ENCODE assay signal across 8 cellular contexts in the genomic region with DNA sequence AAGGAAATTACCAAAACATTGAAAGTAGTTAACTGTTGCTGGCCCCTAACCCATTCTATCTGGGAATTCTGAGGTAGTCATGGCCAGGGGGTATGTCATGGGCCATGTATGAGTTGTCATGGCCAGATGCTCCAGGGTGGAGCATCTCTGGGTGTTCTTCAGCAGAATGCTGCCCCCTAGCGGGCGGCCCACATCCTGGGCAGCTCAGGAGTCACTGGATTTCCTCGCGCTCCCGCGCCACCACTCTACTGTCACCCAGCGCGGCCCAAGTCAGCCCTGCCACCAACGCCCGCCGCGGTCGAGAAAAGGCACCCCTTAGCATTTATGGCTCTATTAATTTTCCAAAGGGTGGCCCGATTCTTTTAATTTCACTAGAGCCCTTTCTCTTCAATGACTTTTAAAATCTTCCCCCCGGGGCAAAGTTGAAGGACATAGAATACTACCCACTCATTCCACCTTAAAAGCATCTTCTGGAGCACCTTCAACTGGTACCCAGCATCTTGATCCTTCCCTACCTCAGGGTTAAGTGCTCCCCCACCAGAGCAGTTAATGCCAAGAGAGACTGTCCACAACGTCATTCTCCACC. TPM values are rescaled to one million over a fixed set of nuclear protein-coding genes. Genes with fewer than 3 reads are reported as not detected.
A peak's percentile ranks its signal among the peaks of the same experiment; 100 is the strongest.
DNase-seq lines count a peak whose midpoint lies in the region; ATAC-seq and TF ChIP-seq lines count a peak whose summit lies in the region.

No MANE protein-coding gene starts in this region.

- intact Hi-C loops in CD4-positive, alpha-beta memory T cell (cut with micrococcal nuclease), result no loop called here
- intact Hi-C loops in adrenal gland (cut with DNase I), result loop anchor here (5.0 kb wide), 1 partner anchor 237 kb away; no protein-coding TSS in a partner anchor

- TF ChIP-seq POLR2A in adrenal gland (IDR thresholded peaks at IDR 0.05), result no peak

- 50 to 64% (median 62%) methylated on average over 16 of the region's 16 CpGs for WGBS in adrenal gland, 4 donors

- H3K4me1 ChIP-seq in CD4-positive, alpha-beta memory T cell (ENCODE audit: insufficient read depth, low read length), result peaks cover 12% of the 10 kb centered on the region
- peaks cover 4% of the 10 kb centered on the region in 2 donors for H3K4me1 ChIP-seq in adrenal gland (replicated peaks in 1 of 2)

- TF ChIP-seq CTCF in adrenal gland (IDR thresholded peaks at IDR 0.05), result peak in 5 of 6 experiments; percentile 51 to 75 (median 70)

- H3K9me3 Mint-ChIP-seq in CD4-positive, alpha-beta memory T cell, result no peaks in the 10 kb centered on the region
- no peaks in the 10 kb centered on the region for H3K9me3 Mint-ChIP-seq in stimulated activated memory B cell treated with anti-CD40 and anti-IgM and Interleukin-4, amounts not matched to agents 10 μg/mL and 1 μg/mL and 100 μg/mL, for 72 hours

- ATAC-seq in GM19455 (IDR thresholded peaks at IDR 0.05; ENCODE audit: unreplicated experiment) (peak; percentile 79), HG03442 (IDR thresholded peaks at IDR 0.05; ENCODE audit: unreplicated experiment) (peak; percentile 88)
- ATAC-seq in stimulated activated memory B cell treated with anti-CD40 and anti-IgM and Interleukin-4, amounts not matched to agents 10 μg/mL and 1 μg/mL and 100 μg/mL, for 72 hours, result peak; percentile 82

- H3K36me3 Mint-ChIP-seq in CD4-positive, alpha-beta memory T cell, result no peaks in the 10 kb centered on the region
- H3K36me3 Mint-ChIP-seq in stimulated activated memory B cell treated with anti-CD40 and anti-IgM and Interleukin-4, amounts not matched to agents 10 μg/mL and 1 μg/mL and 100 μg/mL, for 72 hours, result no peaks in the 10 kb centered on the region

- DNase-seq in CD4-positive, alpha-beta memory T cell, result peak; percentile 29 to 66 (median 65)
- DNase-seq in SHP77 (lab: John Stamatoyannopoulos, UW) (peak; percentile 22 to 77), adrenal gland (peak; percentile 58 to 83 (median 77)), iris pigment epithelial cell (ENCODE audit: low read depth) (peak; percentile 54), NCI-H187 treated with DMSO at 0.1 percent for 48 hours (lab: John Stamatoyannopoulos, UW) (no peak)

- H3K27ac Mint-ChIP-seq in CD4-positive, alpha-beta memory T cell, result peak overlapping the region in 2 of 7 donors; percentile 50 to 65
- no peak overlapping the region for H3K27ac Mint-ChIP-seq in stimulated activated memory B cell treated with anti-CD40 and anti-IgM and Interleukin-4, amounts not matched to agents 10 μg/mL and 1 μg/mL and 100 μg/mL, for 72 hours

- H3K36me3 ChIP-seq in CD4-positive, alpha-beta memory T cell (ENCODE audit: insufficient read depth, low read length), result no peaks in the 10 kb centered on the region
- H3K36me3 ChIP-seq in adrenal gland (replicated peaks in 1 of 2), result no peaks in the 10 kb centered on the region

- peaks cover 4 to 22% (median 10%) of the 10 kb centered on the region in 4 donors for H3K4me1 Mint-ChIP-seq in CD4-positive, alpha-beta memory T cell
- H3K4me1 Mint-ChIP-seq in stimulated activated memory B cell treated with anti-CD40 and anti-IgM and Interleukin-4, amounts not matched to agents 10 μg/mL and 1 μg/mL and 100 μg/mL, for 72 hours, result peaks cover 8% of the 10 kb centered on the region

- peaks cover 0 to 2% of the 10 kb centered on the region in 2 donors for H3K27me3 Mint-ChIP-seq in CD4-positive, alpha-beta memory T cell
- H3K27me3 Mint-ChIP-seq in stimulated activated memory B cell treated with anti-CD40 and anti-IgM and Interleukin-4, amounts not matched to agents 10 μg/mL and 1 μg/mL and 100 μg/mL, for 72 hours, result no peaks in the 10 kb centered on the region

- CTCF ChIA-PET in CD4-positive, alpha-beta memory T cell (lab: Charles Lee; ENCODE audit: partially characterized antibody), result interaction anchor here (0.7 to 13.4 kb wide), 9 partner anchors 106 to 1228 kb away, joined by 3 to 357 read pairs (median 4); no protein-coding TSS in a partner anchor

- no peaks in the 10 kb centered on the region for H3K9me3 ChIP-seq in CD4-positive, alpha-beta memory T cell (ENCODE audit: control insufficient read depth in 1 of 2, low read length in 2 of 2)
- H3K9me3 ChIP-seq in adrenal gland (replicated peaks in 1 of 3), result no peaks in the 10 kb centered on the region

- no peaks in the 10 kb centered on the region for H3K27me3 ChIP-seq in CD4-positive, alpha-beta memory T cell (ENCODE audit: insufficient read depth, low read length)
- H3K27me3 ChIP-seq in adrenal gland, result no peaks in the 10 kb centered on the region

- H3K27ac ChIP-seq in CD4-positive, alpha-beta memory T cell (ENCODE audit: low read depth, low read length), result no peak overlapping the region
- no peak overlapping the region for H3K27ac ChIP-seq in adrenal gland

- POLR2A ChIA-PET in CD4-positive, alpha-beta memory T cell (lab: Charles Lee; ENCODE audit: partially characterized antibody), result interaction anchor here (0.5 kb wide), 1 partner anchor 184 kb away, joined by 3 read pairs; no protein-coding TSS in a partner anchor

- no peak overlapping the region for H3K4me3 ChIP-seq in CD4-positive, alpha-beta memory T cell (ENCODE audit: low read length in 2 of 2)
- no peak overlapping the region for H3K4me3 ChIP-seq in adrenal gland

- H3K4me3 Mint-ChIP-seq in CD4-positive, alpha-beta memory T cell, result peak overlapping the region in 1 of 8 donors; percentile 22
- no peak overlapping the region for H3K4me3 Mint-ChIP-seq in stimulated activated memory B cell treated with anti-CD40 and anti-IgM and Interleukin-4, amounts not matched to agents 10 μg/mL and 1 μg/mL and 100 μg/mL, for 72 hours

RNA-seq across cellular contexts. Expression of a gene that starts 41.6 kb away (rescaled TPM):
- not detected for total RNA-seq in CD4-positive, alpha-beta memory T cell
- under 1 TPM in 1 of 2 donors, not detected in 1; 0.41 TPM for polyA plus RNA-seq in CD4-positive, alpha-beta memory T cell
- total RNA-seq in adrenal gland, result 10 to 100 TPM; 29.7 to 74.7 (median 46.9) TPM
- 100 to 1,000 TPM in 1 of 3 donors, 10 to 100 TPM in 2; 47.5 to 170 (median 90.4) TPM for polyA plus RNA-seq in adrenal gland

Comparison
In these comparisons a context has a peak if more than half of its experiments do, and no peak if none do; other contexts are left out.
1. RNA of a gene that starts 41.6 kb away (total RNA-seq): 29.7 to 74.7 TPM in adrenal gland; not detected in CD4-positive, alpha-beta memory T cell; every median in the first group is over 10 times any median in the second.
2. Peak in every context shown above with its lines, with median percentiles within 50 percentile points of each other: ATAC-seq.